Comparison of ENCODE assay signal across 8 cellular contexts in genomic region chr13:99968521-99969367, GRCh38. TPM values are rescaled to one million over a fixed set of nuclear protein-coding genes. Genes with fewer than 3 reads are reported as not detected.
DNase-seq lines count a peak whose midpoint lies in the region; ATAC-seq lines count a peak whose summit lies in the region.

No MANE protein-coding gene starts in this region.

- ATAC-seq in HG02588 (IDR thresholded peaks at IDR 0.05; ENCODE audit: unreplicated experiment): no peak

- H3K27ac Mint-ChIP-seq in T-helper 1 cell treated with Interleukin-12 subunit alpha and Interleukin-12 subunit beta and Interleukin-4 antibody, amounts not matched to agents 30 μg/mL and 1 μg/mL, for 36 hours: peak overlapping the region; percentile 91

- H3K4me3 Mint-ChIP-seq in T-helper 1 cell treated with Interleukin-12 subunit alpha and Interleukin-12 subunit beta and Interleukin-4 antibody, amounts not matched to agents 30 μg/mL and 1 μg/mL, for 36 hours: peak overlapping the region; percentile 81

- DNase-seq in T-helper 1 cell (no peak), substantia nigra (lab: John Stamatoyannopoulos, UW) (peak in 1 of 49 donors; percentile 23), NCI-H1105 (lab: John Stamatoyannopoulos, UW) (no peak), SK-N-DZ (ENCODE audit: low spot score) (no peak)
- DNase-seq in activated T-cell treated with anti-CD3 and anti-CD28 coated beads, Interleukin-2, amount 50 U/mL, for 48 hours: peak; percentile 27 to 33

- peaks cover 6% of the 10 kb centered on the region for H3K9me3 Mint-ChIP-seq in T-helper 1 cell treated with Interleukin-12 subunit alpha and Interleukin-12 subunit beta and Interleukin-4 antibody, amounts not matched to agents 30 μg/mL and 1 μg/mL, for 36 hours

- peaks cover 15% of the 10 kb centered on the region for H3K4me1 Mint-ChIP-seq in T-helper 1 cell treated with Interleukin-12 subunit alpha and Interleukin-12 subunit beta and Interleukin-4 antibody, amounts not matched to agents 30 μg/mL and 1 μg/mL, for 36 hours (ENCODE audit: low read depth)

- H3K27ac ChIP-seq in substantia nigra (ENCODE audit: low read depth, low read length, poor library complexity, severe bottlenecking): peak overlapping the region; percentile 55

- H3K4me3 ChIP-seq in iPS-18c (ENCODE audit: insufficient read depth, low read depth, low read length): peak overlapping the region; percentile 93

- peaks cover 13% of the 10 kb centered on the region for H3K36me3 Mint-ChIP-seq in T-helper 1 cell treated with Interleukin-12 subunit alpha and Interleukin-12 subunit beta and Interleukin-4 antibody, amounts not matched to agents 30 μg/mL and 1 μg/mL, for 36 hours (ENCODE audit: low read depth)

- peaks cover 75% of the 10 kb centered on the region for H3K27me3 Mint-ChIP-seq in T-helper 1 cell treated with Interleukin-12 subunit alpha and Interleukin-12 subunit beta and Interleukin-4 antibody, amounts not matched to agents 30 μg/mL and 1 μg/mL, for 36 hours (ENCODE audit: low read depth)

- H3K9me3 ChIP-seq in iPS-18c (ENCODE audit: control insufficient read depth, insufficient read depth, low read length): peaks cover 2% of the 10 kb centered on the region

RNA-seq across cellular contexts. Expression of gene ZIC5, which starts 2.8 kb away (rescaled TPM):
- polyA plus RNA-seq in SK-N-DZ (2014; cell fraction: cytosol; rRNA removed): 0.01 TPM in 1 of 2 replicates, not detected in the other
- polyA plus RNA-seq in SK-N-DZ (2014; cell fraction: nucleus; rRNA removed): not detected in 2 replicates

RNA-seq across cellular contexts. Expression of gene ZIC2, which starts 12.8 kb away (rescaled TPM):
- not detected in 2 replicates for polyA plus RNA-seq in SK-N-DZ (2014; cell fraction: cytosol; rRNA removed)
- not detected in 2 replicates for polyA plus RNA-seq in SK-N-DZ (2014; cell fraction: nucleus; rRNA removed)

Comparison
In these comparisons a context has a peak if more than half of its experiments do, and no peak if none do; other contexts are left out.
1. DNase-seq: peak in activated T-cell treated with anti-CD3 and anti-CD28 coated beads, Interleukin-2, amount 50 U/mL, for 48 hours (2 of 2); none in T-helper 1 cell (0 of 5), NCI-H1105 (single experiment) and SK-N-DZ (single experiment).